10 cellular contexts compared by ENCODE assay signal in the genomic region with DNA sequence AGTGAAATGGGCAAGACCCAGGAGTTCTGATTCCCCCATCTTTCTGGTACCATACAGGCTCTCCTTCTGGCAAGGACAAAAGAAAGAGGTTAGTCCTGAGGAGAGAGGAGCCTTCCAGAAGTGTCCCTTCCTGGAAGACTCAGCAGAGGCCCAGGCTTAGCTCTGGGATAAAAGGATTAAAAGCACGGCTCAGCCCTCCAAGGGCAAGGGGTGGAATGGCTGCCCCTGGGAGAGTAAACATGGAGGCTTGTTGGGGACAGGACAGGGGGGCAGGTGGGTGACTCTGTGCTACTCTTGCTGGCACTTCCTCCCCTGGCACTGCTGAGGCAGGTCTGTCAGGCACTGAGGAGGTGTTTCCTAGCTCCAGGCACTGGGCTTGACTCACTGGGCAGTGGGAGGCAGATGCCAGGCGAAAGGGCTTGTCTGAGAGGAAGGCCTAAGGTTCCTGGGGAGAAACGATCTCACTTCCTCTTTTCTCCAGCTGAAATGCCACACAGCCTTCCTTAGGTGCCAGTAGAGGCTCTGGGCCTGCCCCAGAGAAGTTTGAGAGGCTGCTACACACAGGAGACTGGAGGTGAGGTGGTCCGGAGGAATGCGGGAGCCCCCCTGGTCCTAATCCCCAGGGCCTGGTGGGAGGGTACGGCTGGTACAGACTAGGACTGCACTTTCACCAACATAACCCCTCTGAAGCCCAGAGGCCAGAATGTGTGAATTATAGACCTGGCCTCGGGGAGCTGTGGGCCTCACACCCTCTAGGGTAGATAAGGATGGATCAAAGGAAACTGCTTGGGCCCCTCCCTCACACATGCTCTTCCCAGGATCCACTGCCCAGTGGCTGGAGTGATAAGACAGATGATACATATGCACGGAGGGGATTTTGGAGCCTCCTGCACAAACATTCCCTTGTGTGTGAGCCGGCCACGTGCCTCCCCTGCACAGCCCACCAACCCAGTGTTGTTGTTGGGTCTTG.
DNase-seq lines count a peak whose midpoint lies in the region; ATAC-seq, FAIRE-seq and TF ChIP-seq lines count a peak whose summit lies in the region.
"Had no signal": no experiment of that assay in that cellular context is flagged by ENCODE, and none has a peak within 500 bp of the region (broad histone marks: within the 10 kb centered on the region; RNA-seq: fewer than 3 reads in every experiment).

No MANE protein-coding gene starts in this region.

- no peaks in the 10 kb centered on the region for H4K20me1 ChIP-seq in Karpas-422 (ENCODE audit: insufficient read depth, low read depth, low read length)

- peak; percentile 50 for DNase-seq in Karpas-422
- no peak for DNase-seq in RWPE2 (ENCODE audit: low spot score)
- DNase-seq in epithelial cell of prostate (ENCODE audit: low read depth, low spot score), result peak; percentile 14
- no peak for DNase-seq in NCI-H1092 (lab: John Stamatoyannopoulos, UW)
- no peak for DNase-seq in activated CD4-positive, alpha-beta memory T cell treated with anti-CD3 and anti-CD28 coated beads, Interleukin-2, amount 10 ng/mL, durations not matched to agents 7 days and 5 days
- DNase-seq in urothelium cell line (ENCODE audit: low spot score), result no peak
- DNase-seq: Calu3, testis had no signal

- H3K36me3 ChIP-seq in Karpas-422 (ENCODE audit: insufficient read depth, low read length), result no peaks in the 10 kb centered on the region
- no peaks in the 10 kb centered on the region for H3K36me3 ChIP-seq in RWPE2 (ENCODE audit: low read depth)
- no peaks in the 10 kb centered on the region for H3K36me3 ChIP-seq in skeletal muscle satellite cell (ENCODE audit: insufficient read depth, low read length)

- no peak overlapping the region for H3K27ac Mint-ChIP-seq in activated CD4-positive, alpha-beta memory T cell treated with anti-CD3 and anti-CD28 coated beads, Interleukin-2, amount 10 ng/mL, durations not matched to agents 7 days and 5 days

- TF ChIP-seq CTCF in RWPE2 (IDR thresholded peaks at IDR 0.05; ENCODE audit: poor library complexity, severe bottlenecking), result no peak

- no peak overlapping the region for H2AFZ ChIP-seq in Karpas-422 (ENCODE audit: low read length)

- POLR2A ChIA-PET in activated CD4-positive, alpha-beta memory T cell treated with anti-CD3 and anti-CD28 coated beads, Interleukin-2, amount 10 ng/mL, durations not matched to agents 7 days and 5 days (lab: Charles Lee), result no interaction called here

- H3K4me2 ChIP-seq in Karpas-422 (ENCODE audit: low read depth, low read length, poor library complexity, severe bottlenecking) (no peak overlapping the region), skeletal muscle satellite cell (ENCODE audit: low read length) (no peak overlapping the region)

- no peaks in the 10 kb centered on the region for H3K4me1 ChIP-seq in Karpas-422 (ENCODE audit: low read length)
- no peaks in the 10 kb centered on the region for H3K4me1 ChIP-seq in RWPE2 (ENCODE audit: insufficient read depth, poor library complexity, severe bottlenecking)
- H3K4me1 ChIP-seq in skeletal muscle satellite cell (ENCODE audit: control insufficient read depth, insufficient read depth, low read length), result peaks cover 35% of the 10 kb centered on the region
- H3K4me1 ChIP-seq: testis had no signal

- CTCF ChIA-PET in activated CD4-positive, alpha-beta memory T cell treated with anti-CD3 and anti-CD28 coated beads, Interleukin-2, amount 10 ng/mL, durations not matched to agents 7 days and 5 days (lab: Charles Lee), result no interaction called here

- H3K36me3 Mint-ChIP-seq in activated CD4-positive, alpha-beta memory T cell treated with anti-CD3 and anti-CD28 coated beads, Interleukin-2, amount 10 ng/mL, durations not matched to agents 7 days and 5 days (ENCODE audit: low read depth), result no peaks in the 10 kb centered on the region

- no peaks in the 10 kb centered on the region for H3K9me3 ChIP-seq in Karpas-422 (ENCODE audit: low read length)
- H3K9me3 ChIP-seq in RWPE2 (ENCODE audit: severe bottlenecking), result no peaks in the 10 kb centered on the region
- H3K9me3 ChIP-seq in skeletal muscle satellite cell (replicated peaks; ENCODE audit: low read length), result no peaks in the 10 kb centered on the region
- H3K9me3 ChIP-seq: testis had no signal

- no peak overlapping the region for H3K4me3 Mint-ChIP-seq in activated CD4-positive, alpha-beta memory T cell treated with anti-CD3 and anti-CD28 coated beads, Interleukin-2, amount 10 ng/mL, durations not matched to agents 7 days and 5 days

- no peaks in the 10 kb centered on the region for H3K9me3 Mint-ChIP-seq in activated CD4-positive, alpha-beta memory T cell treated with anti-CD3 and anti-CD28 coated beads, Interleukin-2, amount 10 ng/mL, durations not matched to agents 7 days and 5 days

- H3K4me3 ChIP-seq in Karpas-422 (ENCODE audit: low read length) (no peak overlapping the region), RWPE2 (ENCODE audit: severe bottlenecking) (no peak overlapping the region), skeletal muscle satellite cell (ENCODE audit: low read length) (no peak overlapping the region)
- H3K4me3 ChIP-seq: testis had no signal

- H3K27me3 Mint-ChIP-seq in activated CD4-positive, alpha-beta memory T cell treated with anti-CD3 and anti-CD28 coated beads, Interleukin-2, amount 10 ng/mL, durations not matched to agents 7 days and 5 days, result peaks cover 6% of the 10 kb centered on the region

- no peaks in the 10 kb centered on the region for H3K9me2 ChIP-seq in Karpas-422 (replicated peaks; ENCODE audit: insufficient read depth, low read length)

- H3K4me1 Mint-ChIP-seq in activated CD4-positive, alpha-beta memory T cell treated with anti-CD3 and anti-CD28 coated beads, Interleukin-2, amount 10 ng/mL, durations not matched to agents 7 days and 5 days, result no peaks in the 10 kb centered on the region

- H3K27ac ChIP-seq in Karpas-422 (ENCODE audit: low read length) (no peak overlapping the region), RWPE2 (ENCODE audit: poor library complexity, severe bottlenecking) (no peak overlapping the region), epithelial cell of prostate (peak overlapping the region; percentile 14)
- H3K27ac ChIP-seq: testis had no signal

- H3K9ac ChIP-seq in Karpas-422 (ENCODE audit: low read length) (no peak overlapping the region), skeletal muscle satellite cell (ENCODE audit: low read depth, low read length) (peak overlapping the region; percentile 48)

- ATAC-seq in RWPE2 (ENCODE audit: low read depth), result peak; percentile 70; the same call in 2 of the 3 replicates
- no peak for ATAC-seq in HG03565 (IDR thresholded peaks at IDR 0.05; ENCODE audit: unreplicated experiment)

- H3K79me2 ChIP-seq in Karpas-422 (ENCODE audit: low read length), result no peaks in the 10 kb centered on the region

- no peak for FAIRE-seq in urothelium cell line (lab: Jason Lieb, UNC)

- no peaks in the 10 kb centered on the region for H3K27me3 ChIP-seq in Karpas-422 (ENCODE audit: low read length)
- no peaks in the 10 kb centered on the region for H3K27me3 ChIP-seq in RWPE2 (ENCODE audit: insufficient read depth, poor library complexity, severe bottlenecking)
- no peaks in the 10 kb centered on the region for H3K27me3 ChIP-seq in skeletal muscle satellite cell (ENCODE audit: control insufficient read depth, insufficient read depth, low read length)
- H3K27me3 ChIP-seq: testis had no signal

Comparison
In these comparisons a context has a peak if more than half of its experiments do, and no peak if none do; other contexts are left out.
1. DNase-seq: peak in Karpas-422 (single experiment) and epithelial cell of prostate (single experiment); none in RWPE2 (single experiment), NCI-H1092 (single experiment), activated CD4-positive, alpha-beta memory T cell treated with anti-CD3 and anti-CD28 coated beads, Interleukin-2, amount 10 ng/mL, durations not matched to agents 7 days and 5 days (single experiment) and urothelium cell line (single experiment).